In the genomic region with DNA sequence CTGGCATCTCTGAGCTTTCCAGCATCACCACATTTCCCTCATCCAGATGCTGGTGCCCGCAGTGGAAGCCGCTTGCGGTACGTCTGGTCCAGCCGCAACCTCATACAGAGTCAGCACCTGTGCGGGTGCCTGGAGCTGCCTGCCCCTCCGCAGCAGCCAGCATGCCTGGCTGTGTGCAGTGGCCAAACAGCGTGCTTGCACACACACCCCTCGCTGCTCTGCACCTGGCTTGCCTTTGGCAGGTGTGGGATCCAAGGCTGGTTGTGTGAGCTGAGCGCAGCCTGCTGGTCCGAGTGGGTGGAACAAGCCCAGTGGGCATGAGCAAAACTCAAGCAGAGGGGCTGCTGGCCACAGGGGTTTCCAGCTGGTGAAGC, we compare ENCODE assay signal across 12 cellular contexts. TPM values are rescaled to one million over a fixed set of nuclear protein-coding genes. Genes with fewer than 3 reads are reported as not detected.
DNase-seq lines count a peak whose midpoint lies in the region; ATAC-seq, FAIRE-seq and TF ChIP-seq lines count a peak whose summit lies in the region.
"Had no signal": no experiment of that assay in that cellular context is flagged by ENCODE, and none has a peak within 500 bp of the region (broad histone marks: within the 10 kb centered on the region; RNA-seq: fewer than 3 reads in every experiment).

No MANE protein-coding gene starts in this region.

- FAIRE-seq in astrocyte (lab: Jason Lieb, UNC): no peak
- FAIRE-seq: GM12892, TTC549 had no signal

- H3K36me3 Mint-ChIP-seq in astrocyte (ENCODE audit: low read depth, unreplicated experiment): no peaks in the 10 kb centered on the region
- H3K36me3 Mint-ChIP-seq: naive thymus-derived CD8-positive, alpha-beta T cell had no signal

- H3K4me2 ChIP-seq in astrocyte (ENCODE audit: low read length): no peak overlapping the region

- ATAC-seq in HG03025 (IDR thresholded peaks at IDR 0.05; ENCODE audit: low FRiP score, unreplicated experiment) (no peak), GM19397 (IDR thresholded peaks at IDR 0.05; ENCODE audit: unreplicated experiment) (no peak)
- ATAC-seq: naive thymus-derived CD8-positive, alpha-beta T cell had no signal

- peaks cover 7% of the 10 kb centered on the region for H3K79me2 ChIP-seq in astrocyte (ENCODE audit: insufficient read depth, low read length)

- H4K20me1 ChIP-seq in astrocyte (ENCODE audit: insufficient read depth, low read length): no peaks in the 10 kb centered on the region

- H3K27me3 ChIP-seq in astrocyte (ENCODE audit: insufficient read depth, low read length): peaks cover 2% of the 10 kb centered on the region
- H3K27me3 ChIP-seq in dorsolateral prefrontal cortex: no peaks in the 10 kb centered on the region

- H3K36me3 ChIP-seq in astrocyte (ENCODE audit: insufficient read depth, low read length): no peaks in the 10 kb centered on the region

- no peaks in the 10 kb centered on the region for H3K27me3 Mint-ChIP-seq in astrocyte (ENCODE audit: low read depth, unreplicated experiment)

- H3K9me3 ChIP-seq in astrocyte (ENCODE audit: insufficient read depth, low read depth, low read length): no peaks in the 10 kb centered on the region

- H3K4me1 ChIP-seq in astrocyte (ENCODE audit: insufficient read depth, low read length): peaks cover 13% of the 10 kb centered on the region

- no peak overlapping the region for H2AFZ ChIP-seq in astrocyte (ENCODE audit: low read depth, low read length)

- no peaks in the 10 kb centered on the region for H3K9me3 Mint-ChIP-seq in astrocyte (ENCODE audit: unreplicated experiment)
- H3K9me3 Mint-ChIP-seq: HFFc6; naive thymus-derived CD8-positive, alpha-beta T cell had no signal

- intact Hi-C loops in dorsolateral prefrontal cortex (cut with DNase I): loop anchor here in 1 of 2 donors (5.0 kb wide), 1 partner anchor 36 kb away; no protein-coding TSS in a partner anchor

- no peak overlapping the region for H3K4me3 Mint-ChIP-seq in astrocyte (ENCODE audit: unreplicated experiment)
- H3K4me3 Mint-ChIP-seq: HFFc6; naive thymus-derived CD8-positive, alpha-beta T cell had no signal

- H3K27ac ChIP-seq in astrocyte (ENCODE audit: low read depth, low read length): no peak overlapping the region
- H3K27ac ChIP-seq in dorsolateral prefrontal cortex: no peak overlapping the region

- H3K4me3 ChIP-seq in astrocyte (ENCODE audit: insufficient read depth, low read depth, low read length) (no peak overlapping the region), dorsolateral prefrontal cortex (no peak overlapping the region)

- no peak overlapping the region for H3K9ac ChIP-seq in astrocyte (ENCODE audit: low read length)

- no peak overlapping the region for H3K27ac Mint-ChIP-seq in astrocyte (ENCODE audit: unreplicated experiment)
- H3K27ac Mint-ChIP-seq: HFFc6; naive thymus-derived CD8-positive, alpha-beta T cell had no signal

- TF ChIP-seq CTCF in GM12873 (IDR thresholded peaks at IDR 0.05; ENCODE audit: insufficient read depth, low read depth, low read length, missing control alignments) (peak; percentile 22), astrocyte (IDR thresholded peaks at IDR 0.05; ENCODE audit: insufficient read depth, low read depth, low read length) (peak; percentile 1), dorsolateral prefrontal cortex (IDR thresholded peaks at IDR 0.05 in 54 of 56, conservative IDR thresholded peaks at IDR 0.05 in 2 of 56; ENCODE audit: low read depth in 1 of 56, partially characterized antibody in 56 of 56) (no peak)

- H3K4me1 Mint-ChIP-seq in astrocyte (ENCODE audit: low read depth, unreplicated experiment): peaks cover 3% of the 10 kb centered on the region

- peak; percentile 69 for DNase-seq in NCI-H2081 treated with DMSO at 0.1 percent for 48 hours (lab: John Stamatoyannopoulos, UW)
- no peak for DNase-seq in astrocyte (ENCODE audit: low read depth)
- DNase-seq in lung microvascular endothelial cell (ENCODE audit: low read depth in 2 of 2): peak; percentile 8 to 33
- DNase-seq in NOMO-1 treated with dmso at 0.1 percent for 144 hours (lab: John Stamatoyannopoulos, UW; ENCODE audit: unreplicated experiment): no peak
- DNase-seq in dorsolateral prefrontal cortex: no peak

RNA-seq across cellular contexts. Expression of a gene that starts 3.1 kb away (rescaled TPM):
- total RNA-seq in astrocyte (11.8 and 12.2 TPM in 2 replicates), lung microvascular endothelial cell (10.7 and 15.5 TPM in 2 replicates), dorsolateral prefrontal cortex (10 to 100 TPM; 33.6 to 54.2 (median 42.3) TPM)

RNA-seq across cellular contexts. Expression of a gene that starts 32.9 kb away (rescaled TPM):
- total RNA-seq in astrocyte (17.0 and 18.2 TPM in 2 replicates), lung microvascular endothelial cell (7.6 and 8.9 TPM in 2 replicates), dorsolateral prefrontal cortex (10 to 100 TPM; 32.1 to 64.6 (median 44.8) TPM)

Comparison
In these comparisons a context has a peak if more than half of its experiments do, and no peak if none do; other contexts are left out.
1. CTCF ChIP-seq: peak in GM12873 (single experiment) and astrocyte (single experiment); none in dorsolateral prefrontal cortex (0 of 56).
2. DNase-seq: peak in NCI-H2081 treated with DMSO at 0.1 percent for 48 hours (single experiment) and lung microvascular endothelial cell (2 of 2); none in astrocyte (single experiment), NOMO-1 treated with dmso at 0.1 percent for 144 hours (single experiment) and dorsolateral prefrontal cortex (0 of 10).